Comparison of ENCODE assay signal across 12 cellular contexts in the genomic region with DNA sequence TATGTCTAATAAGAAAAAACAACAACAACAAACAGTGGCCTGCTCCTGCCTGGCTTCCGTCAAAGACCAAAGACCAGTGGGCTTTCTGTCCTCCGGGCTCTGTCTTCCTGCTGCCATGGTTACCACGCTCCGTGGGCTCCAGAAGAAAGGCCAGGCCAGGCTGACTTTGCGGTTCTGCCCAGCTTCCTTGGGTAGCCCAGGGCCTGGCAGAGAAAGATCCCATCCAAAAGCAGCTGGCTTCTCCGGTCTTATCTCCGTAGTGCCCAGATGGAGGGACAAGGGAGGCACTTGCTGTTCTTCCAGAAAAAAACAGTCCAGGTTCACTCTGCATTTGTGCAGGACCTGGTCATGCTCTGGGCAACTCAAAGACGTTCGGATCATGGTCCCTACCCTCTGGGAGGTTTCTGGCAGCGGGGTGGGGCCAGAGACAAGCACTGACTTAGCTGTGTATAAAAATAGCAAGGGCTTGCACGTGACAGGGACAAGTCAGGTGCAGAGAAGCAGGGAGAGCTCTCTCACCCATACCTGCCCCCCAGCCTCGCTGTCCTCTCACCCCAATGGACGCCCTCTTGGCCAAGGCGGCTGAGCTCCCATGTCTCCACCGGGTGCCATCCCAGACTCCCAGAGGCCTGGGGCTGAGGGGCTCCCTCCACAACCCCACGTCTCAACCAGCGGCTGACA.
DNase-seq lines count a peak whose midpoint lies in the region; ATAC-seq and TF ChIP-seq lines count a peak whose summit lies in the region.
"Had no signal": no experiment of that assay in that cellular context is flagged by ENCODE, and none has a peak within 500 bp of the region (broad histone marks: within the 10 kb centered on the region; RNA-seq: fewer than 3 reads in every experiment).

No MANE protein-coding gene starts in this region.

- no peaks in the 10 kb centered on the region for H3K36me3 ChIP-seq in stomach

- peak overlapping the region; percentile 63 to 83 (median 72) for H3K27ac ChIP-seq in stomach

- no peaks in the 10 kb centered on the region for H3K9me3 ChIP-seq in stomach

- no peaks in the 10 kb centered on the region for H3K27me3 ChIP-seq in stomach

- H3K4me3 ChIP-seq in stomach: no peak overlapping the region
- H3K4me3 ChIP-seq: GM12878 had no signal

- TF ChIP-seq EP300 in stomach (IDR thresholded peaks at IDR 0.05): no peak

- no peak for TF ChIP-seq CTCF in stomach (IDR thresholded peaks at IDR 0.05)

- peak; percentile 17 for ATAC-seq in esophagus mucosa
- ATAC-seq in GM21825 (IDR thresholded peaks at IDR 0.05; ENCODE audit: unreplicated experiment): no peak
- ATAC-seq: GM12878 had no signal

- DNase-seq in RPMI8226: peak; percentile 95
- DNase-seq in medulla oblongata (ENCODE audit: extremely low spot score): peak; percentile 48
- peak; percentile 85 for DNase-seq in stomach
- no peak for DNase-seq in COLO668 (lab: John Stamatoyannopoulos, UW; ENCODE audit: unreplicated experiment)
- DNase-seq in activated gamma-delta T cell (lab: John Stamatoyannopoulos, UW): no peak
- DNase-seq: activated CD4-positive, alpha-beta T cell treated with anti-CD3 and anti-CD28 coated beads, Interleukin-2, amount 50 U/mL, for 1 hour; activated naive CD4-positive, alpha-beta T cell treated with anti-CD3 and anti-CD28 coated beads, Interleukin-2, amount 50 U/mL, for 16 hours; effector memory CD4-positive, alpha-beta T cell; NCI-H774 had no signal

- 36 to 54% (median 48%) methylated on average over 10 to 17 of the region's 17 CpGs for WGBS in stomach, 5 donors

- H3K4me1 ChIP-seq in stomach: peaks cover 31 to 49% (median 46%) of the 10 kb centered on the region in 4 donors

- intact Hi-C loops in stomach (cut with DNase I; ENCODE audit: low total_unique reads): no loop called here

- TF ChIP-seq POLR2A in stomach (IDR thresholded peaks at IDR 0.05): no peak

Comparison
In these comparisons a context has a peak if more than half of its experiments do, and no peak if none do; other contexts are left out.
1. DNase-seq: peak in RPMI8226 (single experiment), medulla oblongata (single experiment) and stomach (single experiment); none in COLO668 (single experiment) and activated gamma-delta T cell (single experiment).